In the genomic region with DNA sequence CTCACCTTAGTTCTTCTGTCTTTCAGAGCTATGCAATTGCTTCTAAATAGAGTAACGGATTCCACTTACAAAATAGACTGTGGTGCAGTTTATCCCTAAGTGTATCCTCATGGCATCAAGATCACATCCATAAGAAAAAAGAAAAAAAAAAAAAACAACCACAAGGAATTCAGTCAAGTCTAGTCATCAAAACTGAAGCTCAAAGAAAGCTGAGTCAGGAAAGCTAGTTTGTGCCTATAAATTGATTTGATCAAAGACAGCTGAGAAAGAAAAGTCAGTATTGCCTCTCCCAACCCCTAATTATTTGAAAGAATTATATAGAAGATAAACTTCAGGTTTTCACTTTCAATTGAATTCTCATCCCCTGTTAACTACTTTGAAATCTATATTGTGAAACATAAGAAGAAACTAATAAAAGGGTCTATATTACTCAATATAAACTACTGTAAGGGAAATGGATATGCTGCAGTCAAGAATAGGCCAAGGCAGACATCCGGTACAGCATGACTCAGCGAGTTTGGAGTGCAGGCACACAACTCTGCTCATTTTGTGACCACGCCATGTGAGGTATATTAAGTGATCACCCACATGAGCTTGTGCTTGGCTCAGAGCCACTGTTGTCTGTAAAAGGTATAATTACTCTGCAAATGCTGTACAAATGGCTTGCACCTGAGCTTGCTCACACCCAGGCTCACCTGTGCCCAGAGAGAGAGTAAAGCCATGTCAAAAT, we compare ENCODE assay signal across 29 cellular contexts.
DNase-seq lines count a peak whose midpoint lies in the region; ATAC-seq and TF ChIP-seq lines count a peak whose summit lies in the region.
"Had no signal": no experiment of that assay in that cellular context is flagged by ENCODE, and none has a peak within 500 bp of the region (broad histone marks: within the 10 kb centered on the region; RNA-seq: fewer than 3 reads in every experiment).

No MANE protein-coding gene starts in this region.

- peaks cover 0 to 4% (median under 1%) of the 10 kb centered on the region in 4 donors for H3K4me1 Mint-ChIP-seq in CD4-positive, alpha-beta memory T cell
- H3K4me1 Mint-ChIP-seq: activated naive CD8-positive, alpha-beta T cell treated with anti-CD3 and anti-CD28 coated beads for 36 hours had no signal

- no peak overlapping the region for H3K4me3 Mint-ChIP-seq in CD4-positive, alpha-beta memory T cell
- H3K4me3 Mint-ChIP-seq: activated naive CD8-positive, alpha-beta T cell treated with anti-CD3 and anti-CD28 coated beads for 36 hours; CD4-positive, alpha-beta T cell; HFFc6; natural killer cell treated with Interleukin-12 subunit alpha and Interleukin-12 subunit beta and Interleukin-15 and Interleukin-18, amount 100 ng/mL, for 72 hours; T-helper 2 cell treated with Interferon-gamma antibody and Interleukin-4, amounts not matched to agents 5 μg/mL and 100 μg/mL, for 36 hours had no signal

- H3K9me3 ChIP-seq in RWPE2 (ENCODE audit: severe bottlenecking) (no peaks in the 10 kb centered on the region), Peyer's patch (no peaks in the 10 kb centered on the region)
- H3K9me3 ChIP-seq in CD4-positive, alpha-beta memory T cell (ENCODE audit: control insufficient read depth in 1 of 2, low read length in 2 of 2), result no peaks in the 10 kb centered on the region
- H3K9me3 ChIP-seq: ovary, tibial nerve had no signal

- TF ChIP-seq CTCF in RWPE2 (IDR thresholded peaks at IDR 0.05; ENCODE audit: poor library complexity, severe bottlenecking), result no peak
- TF ChIP-seq CTCF in Peyer's patch (IDR thresholded peaks at IDR 0.05), result no peak

- H3K27ac ChIP-seq in RWPE2 (ENCODE audit: poor library complexity, severe bottlenecking) (no peak overlapping the region), Peyer's patch (no peak overlapping the region)
- H3K27ac ChIP-seq in CD4-positive, alpha-beta memory T cell (ENCODE audit: low read depth, low read length), result no peak overlapping the region
- H3K27ac ChIP-seq: ovary, stomach, tibial nerve had no signal

- no peaks in the 10 kb centered on the region for H3K36me3 ChIP-seq in RWPE2 (ENCODE audit: low read depth)
- no peaks in the 10 kb centered on the region for H3K36me3 ChIP-seq in CD4-positive, alpha-beta memory T cell (ENCODE audit: insufficient read depth, low read length)
- no peaks in the 10 kb centered on the region for H3K36me3 ChIP-seq in Peyer's patch
- H3K36me3 ChIP-seq: ovary, stomach, tibial nerve had no signal

- no peak overlapping the region for H3K4me3 ChIP-seq in RWPE2 (ENCODE audit: severe bottlenecking)
- no peak overlapping the region for H3K4me3 ChIP-seq in CD4-positive, alpha-beta memory T cell (ENCODE audit: low read length in 2 of 2)
- no peak overlapping the region for H3K4me3 ChIP-seq in Peyer's patch
- H3K4me3 ChIP-seq: ovary, stomach, tibial nerve had no signal

- H3K27me3 ChIP-seq in RWPE2 (ENCODE audit: insufficient read depth, poor library complexity, severe bottlenecking) (no peaks in the 10 kb centered on the region), Peyer's patch (no peaks in the 10 kb centered on the region)
- no peaks in the 10 kb centered on the region for H3K27me3 ChIP-seq in CD4-positive, alpha-beta memory T cell (ENCODE audit: insufficient read depth, low read length)
- H3K27me3 ChIP-seq: ovary, stomach, tibial nerve had no signal

- no peaks in the 10 kb centered on the region for H3K36me3 Mint-ChIP-seq in CD4-positive, alpha-beta memory T cell
- H3K36me3 Mint-ChIP-seq: activated naive CD8-positive, alpha-beta T cell treated with anti-CD3 and anti-CD28 coated beads for 36 hours; natural killer cell treated with Interleukin-12 subunit alpha and Interleukin-12 subunit beta and Interleukin-15 and Interleukin-18, amount 100 ng/mL, for 72 hours had no signal

- intact Hi-C loops in CD4-positive, alpha-beta memory T cell (cut with micrococcal nuclease), result no loop called here

- POLR2A ChIA-PET in CD4-positive, alpha-beta memory T cell (lab: Charles Lee; ENCODE audit: partially characterized antibody), result no interaction called here

- H3K27ac Mint-ChIP-seq in CD4-positive, alpha-beta memory T cell, result no peak overlapping the region
- H3K27ac Mint-ChIP-seq: activated naive CD8-positive, alpha-beta T cell treated with anti-CD3 and anti-CD28 coated beads for 36 hours; activated T-helper 2 cell treated with anti-CD3 and anti-CD28 coated beads, Interferon-gamma antibody, Interleukin-2, Interleukin-4, amounts not matched to agents 10 μg/mL and 5 μg/mL and 100 μg/mL, durations not matched to agents 14 hours and 24 hours and 36 hours; CD4-positive, alpha-beta T cell; HFFc6; natural killer cell treated with Interleukin-12 subunit alpha and Interleukin-12 subunit beta and Interleukin-15 and Interleukin-18, amount 100 ng/mL, for 72 hours; T-helper 2 cell treated with Interferon-gamma antibody and Interleukin-4, amounts not matched to agents 5 μg/mL and 100 μg/mL, for 36 hours had no signal

- TF ChIP-seq POLR2A in Peyer's patch (IDR thresholded peaks at IDR 0.05), result no peak

- H3K4me1 ChIP-seq in RWPE2 (ENCODE audit: insufficient read depth, poor library complexity, severe bottlenecking) (no peaks in the 10 kb centered on the region), Peyer's patch (no peaks in the 10 kb centered on the region)
- no peaks in the 10 kb centered on the region for H3K4me1 ChIP-seq in CD4-positive, alpha-beta memory T cell (ENCODE audit: insufficient read depth, low read length)
- H3K4me1 ChIP-seq: stomach, tibial nerve had no signal

- DNase-seq in EH (ENCODE audit: low read depth) (peak; percentile 0), M059J (ENCODE audit: low read depth) (peak; percentile 18), RWPE2 (ENCODE audit: low spot score) (no peak), Peyer's patch (no peak), kidney glomerular epithelial cell (lab: John Stamatoyannopoulos, UW) (no peak)
- no peak for DNase-seq in CD4-positive, alpha-beta memory T cell
- DNase-seq: activated CD4-positive, alpha-beta T cell treated with anti-CD3 and anti-CD28 coated beads, Interleukin-2, amount 50 U/mL, for 4 hours; activated CD8-positive, alpha-beta memory T cell treated with anti-CD3 and anti-CD28 coated beads, Interleukin-2, amount 50 U/mL, for 48 hours; activated naive CD8-positive, alpha-beta T cell treated with anti-CD3 and anti-CD28 coated beads for 36 hours; CD4-positive, alpha-beta T cell; DMS153; effector memory CD4-positive, alpha-beta T cell; HFFc6; KBM-7; NCI-H1105; NCI-H2029; NCI-H446; NK-92 treated with Interleukin-12 subunit alpha and Interleukin-12 subunit beta, amount 100 ng/mL, for 24 hours; ovary; right cardiac atrium; stimulated activated CD4-positive, alpha-beta T cell treated with anti-CD3 and anti-CD28 coated beads, Interleukin-12 subunit alpha, Interleukin-12 subunit beta, amount 100 ng/mL, for 4 hours; stomach had no signal

- ATAC-seq in RWPE2 (ENCODE audit: low read depth), result 0 out of 3 replicates have a peak, but pooled peaks have one; percentile 12
- peak; percentile 61 for ATAC-seq in esophagus mucosa
- no peak for ATAC-seq in HG03469 (IDR thresholded peaks at IDR 0.05; ENCODE audit: unreplicated experiment)
- ATAC-seq: natural killer cell treated with Interleukin-12 subunit alpha and Interleukin-12 subunit beta and Interleukin-15 and Interleukin-18, amount 100 ng/mL, for 72 hours; right cardiac atrium; SK-N-SH treated with all-trans-retinoic acid at 6 μM for 48 hours had no signal

- CTCF ChIA-PET in CD4-positive, alpha-beta memory T cell (lab: Charles Lee; ENCODE audit: partially characterized antibody), result interaction anchor here (1.1 to 1.2 kb wide), 2 partner anchors 7 to 19 kb away, joined by 3 read pairs; no protein-coding TSS in a partner anchor

- peaks cover 0 to 7% (median 3%) of the 10 kb centered on the region in 8 donors for H3K9me3 Mint-ChIP-seq in CD4-positive, alpha-beta memory T cell

- H3K27me3 Mint-ChIP-seq in CD4-positive, alpha-beta memory T cell, result peaks cover 0 to 4% of the 10 kb centered on the region in 2 donors
- H3K27me3 Mint-ChIP-seq: activated naive CD8-positive, alpha-beta T cell treated with anti-CD3 and anti-CD28 coated beads for 36 hours had no signal

Comparison
In these comparisons a context has a peak if more than half of its experiments do, and no peak if none do; other contexts are left out.
1. DNase-seq: peak in EH (single experiment) and M059J (single experiment); none in RWPE2 (single experiment), CD4-positive, alpha-beta memory T cell (0 of 5), Peyer's patch (0 of 3) and kidney glomerular epithelial cell (single experiment).